ENCODE assay signal across 10 cellular contexts in the genomic region with DNA sequence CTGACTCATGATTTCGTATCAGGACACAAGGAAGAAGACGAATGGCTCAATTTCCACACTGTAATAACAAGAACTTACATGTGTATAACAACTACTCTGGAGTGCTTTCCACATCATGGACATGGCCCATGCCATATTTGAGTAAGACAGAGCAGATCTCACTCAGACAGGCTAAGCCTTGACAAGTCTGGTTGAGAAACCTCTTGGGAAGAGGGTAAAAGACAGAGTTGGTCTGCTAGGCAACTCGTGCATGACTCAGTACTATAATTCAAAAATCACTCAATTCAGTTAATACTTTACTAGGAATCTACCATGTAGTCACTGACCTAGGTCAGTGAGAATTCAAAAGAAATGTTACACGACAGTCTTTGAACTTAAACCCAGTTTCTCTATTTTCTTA.
DNase-seq lines count a peak whose midpoint lies in the region; ATAC-seq lines count a peak whose summit lies in the region.
"Had no signal": no experiment of that assay in that cellular context is flagged by ENCODE, and none has a peak within 500 bp of the region (broad histone marks: within the 10 kb centered on the region; RNA-seq: fewer than 3 reads in every experiment).

No MANE protein-coding gene starts in this region.

- peaks cover 8% of the 10 kb centered on the region for H3K4me1 Mint-ChIP-seq in activated T-cell treated with anti-CD3 and anti-CD28 coated beads, Interleukin-2, amount 50 U/mL, for 24 hours (ENCODE audit: low read depth)
- H3K4me1 Mint-ChIP-seq in activated naive CD8-positive, alpha-beta T cell treated with anti-CD3 and anti-CD28 coated beads, Interleukin-2, amount 50 U/mL, for 24 hours, result no peaks in the 10 kb centered on the region
- peaks cover 7% of the 10 kb centered on the region for H3K4me1 Mint-ChIP-seq in stimulated activated effector memory CD8-positive, alpha-beta T cell treated with anti-CD3 and anti-CD28 coated beads, Interleukin-12 subunit alpha, Interleukin-12 subunit beta, amount 100 ng/mL, for 72 hours

- no peak for DNase-seq in activated T-cell treated with anti-CD3 and anti-CD28 coated beads, Interleukin-2, amount 50 U/mL, for 24 hours
- DNase-seq in activated T-cell treated with anti-CD3 and anti-CD28 coated beads for 4 hours (no peak), DMS153 treated with DMSO at 0.1 percent for 48 hours (lab: John Stamatoyannopoulos, UW; ENCODE audit: unreplicated experiment) (no peak), NCI-H1417 treated with DMSO at 0.1 percent for 48 hours (lab: John Stamatoyannopoulos, UW) (no peak), Kasumi-1 (lab: John Stamatoyannopoulos, UW) (no peak)
- DNase-seq in activated naive CD8-positive, alpha-beta T cell treated with anti-CD3 and anti-CD28 coated beads, Interleukin-2, amount 50 U/mL, for 24 hours, result no peak
- no peak for DNase-seq in stimulated activated effector memory CD8-positive, alpha-beta T cell treated with anti-CD3 and anti-CD28 coated beads, Interleukin-12 subunit alpha, Interleukin-12 subunit beta, amount 100 ng/mL, for 72 hours (ENCODE audit: low spot score in 2 of 2)
- DNase-seq: activated naive CD8-positive, alpha-beta T cell treated with anti-CD3 and anti-CD28 coated beads, Interleukin-2, amount 10 ng/mL, durations not matched to agents 7 days and 5 days; AML-193 had no signal

- H3K4me3 Mint-ChIP-seq in activated T-cell treated with anti-CD3 and anti-CD28 coated beads, Interleukin-2, amount 50 U/mL, for 24 hours, result no peak overlapping the region
- H3K4me3 Mint-ChIP-seq in activated naive CD8-positive, alpha-beta T cell treated with anti-CD3 and anti-CD28 coated beads, Interleukin-2, amount 50 U/mL, for 24 hours, result no peak overlapping the region
- H3K4me3 Mint-ChIP-seq in stimulated activated effector memory CD8-positive, alpha-beta T cell treated with anti-CD3 and anti-CD28 coated beads, Interleukin-12 subunit alpha, Interleukin-12 subunit beta, amount 100 ng/mL, for 72 hours, result no peak overlapping the region
- H3K4me3 Mint-ChIP-seq: activated naive CD8-positive, alpha-beta T cell treated with anti-CD3 and anti-CD28 coated beads, Interleukin-2, amount 10 ng/mL, durations not matched to agents 7 days and 5 days had no signal

- H3K27ac Mint-ChIP-seq in activated T-cell treated with anti-CD3 and anti-CD28 coated beads, Interleukin-2, amount 50 U/mL, for 24 hours, result peak overlapping the region; percentile 51
- H3K27ac Mint-ChIP-seq in activated naive CD8-positive, alpha-beta T cell treated with anti-CD3 and anti-CD28 coated beads, Interleukin-2, amount 50 U/mL, for 24 hours, result no peak overlapping the region
- H3K27ac Mint-ChIP-seq in stimulated activated effector memory CD8-positive, alpha-beta T cell treated with anti-CD3 and anti-CD28 coated beads, Interleukin-12 subunit alpha, Interleukin-12 subunit beta, amount 100 ng/mL, for 72 hours, result peak overlapping the region; percentile 56
- H3K27ac Mint-ChIP-seq: activated naive CD8-positive, alpha-beta T cell treated with anti-CD3 and anti-CD28 coated beads, Interleukin-2, amount 10 ng/mL, durations not matched to agents 7 days and 5 days had no signal

- H3K27me3 Mint-ChIP-seq in activated T-cell treated with anti-CD3 and anti-CD28 coated beads, Interleukin-2, amount 50 U/mL, for 24 hours, result peaks cover 3% of the 10 kb centered on the region
- no peaks in the 10 kb centered on the region for H3K27me3 Mint-ChIP-seq in activated naive CD8-positive, alpha-beta T cell treated with anti-CD3 and anti-CD28 coated beads, Interleukin-2, amount 50 U/mL, for 24 hours
- H3K27me3 Mint-ChIP-seq: activated naive CD8-positive, alpha-beta T cell treated with anti-CD3 and anti-CD28 coated beads, Interleukin-2, amount 10 ng/mL, durations not matched to agents 7 days and 5 days had no signal

- peaks cover 62% of the 10 kb centered on the region for H3K36me3 Mint-ChIP-seq in activated T-cell treated with anti-CD3 and anti-CD28 coated beads, Interleukin-2, amount 50 U/mL, for 24 hours (ENCODE audit: low read depth)
- H3K36me3 Mint-ChIP-seq in activated naive CD8-positive, alpha-beta T cell treated with anti-CD3 and anti-CD28 coated beads, Interleukin-2, amount 50 U/mL, for 24 hours (ENCODE audit: low read depth), result peaks cover 31% of the 10 kb centered on the region
- H3K36me3 Mint-ChIP-seq in stimulated activated effector memory CD8-positive, alpha-beta T cell treated with anti-CD3 and anti-CD28 coated beads, Interleukin-12 subunit alpha, Interleukin-12 subunit beta, amount 100 ng/mL, for 72 hours, result peaks cover 65% of the 10 kb centered on the region

- peak; percentile 92 for ATAC-seq in HG02970 (IDR thresholded peaks at IDR 0.05; ENCODE audit: low FRiP score, unreplicated experiment)
- ATAC-seq in activated naive CD8-positive, alpha-beta T cell treated with anti-CD3 and anti-CD28 coated beads, Interleukin-2, amount 50 U/mL, for 24 hours, result peak; percentile 40
- peak; percentile 97 for ATAC-seq in stimulated activated effector memory CD8-positive, alpha-beta T cell treated with anti-CD3 and anti-CD28 coated beads, Interleukin-12 subunit alpha, Interleukin-12 subunit beta, amount 100 ng/mL, for 72 hours

- no peaks in the 10 kb centered on the region for H3K9me3 Mint-ChIP-seq in activated T-cell treated with anti-CD3 and anti-CD28 coated beads, Interleukin-2, amount 50 U/mL, for 24 hours
- H3K9me3 Mint-ChIP-seq in activated naive CD8-positive, alpha-beta T cell treated with anti-CD3 and anti-CD28 coated beads, Interleukin-2, amount 50 U/mL, for 24 hours, result no peaks in the 10 kb centered on the region
- no peaks in the 10 kb centered on the region for H3K9me3 Mint-ChIP-seq in stimulated activated effector memory CD8-positive, alpha-beta T cell treated with anti-CD3 and anti-CD28 coated beads, Interleukin-12 subunit alpha, Interleukin-12 subunit beta, amount 100 ng/mL, for 72 hours
- H3K9me3 Mint-ChIP-seq: activated naive CD8-positive, alpha-beta T cell treated with anti-CD3 and anti-CD28 coated beads, Interleukin-2, amount 10 ng/mL, durations not matched to agents 7 days and 5 days had no signal

Comparison
In these comparisons a context has a peak if more than half of its experiments do, and no peak if none do; other contexts are left out.
1. ATAC-seq: peak in every context shown above with its lines; median percentile 97 in stimulated activated effector memory CD8-positive, alpha-beta T cell treated with anti-CD3 and anti-CD28 coated beads, Interleukin-12 subunit alpha, Interleukin-12 subunit beta, amount 100 ng/mL, for 72 hours; 92 in HG02970; 40 in activated naive CD8-positive, alpha-beta T cell treated with anti-CD3 and anti-CD28 coated beads, Interleukin-2, amount 50 U/mL, for 24 hours.